26 cellular contexts compared by ENCODE assay signal in genomic region chr22:22068657-22069056, GRCh38.
"Had no signal": no experiment of that assay in that cellular context is flagged by ENCODE, and none has a peak within 500 bp of the region (broad histone marks: within the 10 kb centered on the region; RNA-seq: fewer than 3 reads in every experiment).

No MANE protein-coding gene starts in this region.

- H3K4me1 ChIP-seq: left lung, lower lobe of right lung, pancreas, prostate gland, uterus had no signal

- ATAC-seq: left colon; left lung; lower lobe of right lung; naive thymus-derived CD8-positive, alpha-beta T cell; pancreas; right cardiac atrium; sciatic nerve; stimulated activated naive CD8-positive, alpha-beta T cell treated with anti-CD3 and anti-CD28 coated beads, Interleukin-15, amount 100 ng/mL, for 72 hours had no signal

- H3K9me3 ChIP-seq: left lung, lower lobe of right lung, pancreas, prostate gland, tibial nerve, uterus had no signal

- H3K4me3 ChIP-seq: left lung, lower lobe of right lung, pancreas, prostate gland, skin epidermis, tibial nerve, uterus had no signal

- H3K27ac ChIP-seq: left lung, lower lobe of right lung, pancreas, prostate gland, skin epidermis, tibial nerve, uterus had no signal

- FAIRE-seq: islet of Langerhans, kidney, pancreas had no signal

- DNase-seq: immature natural killer cell; kidney; left colon; left lung; lower lobe of right lung; mammary epithelial cell; mesenchymal stem cell; naive thymus-derived CD8-positive, alpha-beta T cell; nucleus accumbens; pancreas; posterior cingulate gyrus; retina; right cardiac atrium; stimulated activated CD4-positive, alpha-beta T cell treated with anti-CD3 and anti-CD28 coated beads, Interleukin-12 subunit alpha, Interleukin-12 subunit beta, amount 100 ng/mL, for 4 hours; stimulated activated CD4-positive, alpha-beta T cell treated with anti-CD3 and anti-CD28 coated beads, Interleukin-15, amount 100 ng/mL, for 24 hours; stimulated activated CD4-positive, alpha-beta T cell treated with anti-CD3 and anti-CD28 coated beads, Interleukin-2, amount 100 ng/mL, for 24 hours; stimulated activated CD4-positive, alpha-beta T cell treated with anti-CD3 and anti-CD28 coated beads, Interleukin-4, amount 100 ng/mL, for 1 hour; stimulated activated naive CD4-positive, alpha-beta T cell; stimulated activated naive CD8-positive, alpha-beta T cell treated with anti-CD3 and anti-CD28 coated beads, Interleukin-15, amount 100 ng/mL, for 72 hours; substantia nigra; uterus had no signal

- H3K36me3 ChIP-seq: left lung, lower lobe of right lung, pancreas, prostate gland, tibial nerve, uterus had no signal

- H3K27me3 ChIP-seq: pancreas, tibial nerve, uterus had no signal
